1 cellular context compared by ENCODE assay signal in the genomic region with DNA sequence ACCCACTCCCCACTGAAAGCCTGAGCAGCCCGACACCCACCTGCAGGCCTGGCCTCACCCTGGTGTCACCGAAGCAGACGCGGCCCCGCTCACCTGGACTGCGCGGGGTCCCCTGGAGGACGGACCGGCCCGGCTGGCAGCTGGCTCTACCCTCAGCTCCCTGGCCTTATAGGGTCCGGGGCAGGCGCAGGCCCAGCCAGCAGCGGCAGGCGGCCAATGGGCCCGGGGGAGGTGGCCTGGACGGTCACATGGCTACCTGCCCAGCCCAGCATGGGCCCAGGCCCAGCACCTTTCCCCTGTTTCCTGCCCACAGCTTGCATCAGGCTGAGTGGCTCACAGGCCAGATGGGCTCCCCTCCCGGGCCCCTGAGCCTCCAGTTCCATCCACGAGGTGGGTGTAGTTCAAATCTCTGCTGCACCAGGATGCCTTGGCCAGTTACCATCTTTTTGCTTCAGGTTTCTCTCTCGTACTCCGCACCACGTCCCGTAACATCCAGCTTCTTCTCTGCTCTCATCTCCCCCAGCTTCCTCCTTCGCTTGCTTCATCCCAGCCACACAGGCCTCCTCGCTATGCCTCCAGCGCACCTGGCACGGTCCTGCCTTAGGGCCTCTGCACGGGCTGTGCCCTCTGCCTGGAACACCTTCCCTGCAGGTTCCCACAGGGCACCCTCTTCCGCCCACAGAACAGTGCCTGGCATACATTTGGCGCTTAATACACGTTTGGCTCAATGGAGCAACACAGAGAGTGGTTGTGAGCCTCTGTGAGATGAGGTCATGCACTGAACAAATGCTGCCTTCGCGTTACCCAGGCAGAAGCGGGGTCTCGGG.
TF ChIP-seq lines count a peak whose summit lies in the region.

A gene with protein sequence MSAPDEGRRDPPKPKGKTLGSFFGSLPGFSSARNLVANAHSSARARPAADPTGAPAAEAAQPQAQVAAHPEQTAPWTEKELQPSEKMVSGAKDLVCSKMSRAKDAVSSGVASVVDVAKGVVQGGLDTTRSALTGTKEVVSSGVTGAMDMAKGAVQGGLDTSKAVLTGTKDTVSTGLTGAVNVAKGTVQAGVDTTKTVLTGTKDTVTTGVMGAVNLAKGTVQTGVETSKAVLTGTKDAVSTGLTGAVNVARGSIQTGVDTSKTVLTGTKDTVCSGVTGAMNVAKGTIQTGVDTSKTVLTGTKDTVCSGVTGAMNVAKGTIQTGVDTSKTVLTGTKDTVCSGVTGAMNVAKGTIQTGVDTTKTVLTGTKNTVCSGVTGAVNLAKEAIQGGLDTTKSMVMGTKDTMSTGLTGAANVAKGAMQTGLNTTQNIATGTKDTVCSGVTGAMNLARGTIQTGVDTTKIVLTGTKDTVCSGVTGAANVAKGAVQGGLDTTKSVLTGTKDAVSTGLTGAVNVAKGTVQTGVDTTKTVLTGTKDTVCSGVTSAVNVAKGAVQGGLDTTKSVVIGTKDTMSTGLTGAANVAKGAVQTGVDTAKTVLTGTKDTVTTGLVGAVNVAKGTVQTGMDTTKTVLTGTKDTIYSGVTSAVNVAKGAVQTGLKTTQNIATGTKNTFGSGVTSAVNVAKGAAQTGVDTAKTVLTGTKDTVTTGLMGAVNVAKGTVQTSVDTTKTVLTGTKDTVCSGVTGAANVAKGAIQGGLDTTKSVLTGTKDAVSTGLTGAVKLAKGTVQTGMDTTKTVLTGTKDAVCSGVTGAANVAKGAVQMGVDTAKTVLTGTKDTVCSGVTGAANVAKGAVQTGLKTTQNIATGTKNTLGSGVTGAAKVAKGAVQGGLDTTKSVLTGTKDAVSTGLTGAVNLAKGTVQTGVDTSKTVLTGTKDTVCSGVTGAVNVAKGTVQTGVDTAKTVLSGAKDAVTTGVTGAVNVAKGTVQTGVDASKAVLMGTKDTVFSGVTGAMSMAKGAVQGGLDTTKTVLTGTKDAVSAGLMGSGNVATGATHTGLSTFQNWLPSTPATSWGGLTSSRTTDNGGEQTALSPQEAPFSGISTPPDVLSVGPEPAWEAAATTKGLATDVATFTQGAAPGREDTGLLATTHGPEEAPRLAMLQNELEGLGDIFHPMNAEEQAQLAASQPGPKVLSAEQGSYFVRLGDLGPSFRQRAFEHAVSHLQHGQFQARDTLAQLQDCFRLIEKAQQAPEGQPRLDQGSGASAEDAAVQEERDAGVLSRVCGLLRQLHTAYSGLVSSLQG (N-terminal part only) (minus strand): TSS at position 142 of the 827 bp plus-strand sequence. CDS start 214 bp downstream, outside the sequence.

TF ChIP-seq in HepG2, 621 proteins besides CTCF, POLR2A, EP300 and RAD21 (continued from another document and continues in another):
- TF ChIP-seq PAXIP1 (CRISPR knock-in tag; conservative IDR thresholded peaks at IDR 0.05) (no peak; the same call in 1 of the 2 replicates), BRD4 (CRISPR knock-in tag; IDR thresholded peaks at IDR 0.05) (peak; percentile 27; the same call in 1 of the 2 replicates), ZNF776 (CRISPR knock-in tag; IDR thresholded peaks at IDR 0.05) (no peak), TAF15 (IDR thresholded peaks at IDR 0.05; ENCODE audit: low read depth, low read length, poor library complexity, severe bottlenecking) (no peak), ZNF503 (CRISPR knock-in tag; IDR thresholded peaks at IDR 0.05) (no peak), NBN (conservative IDR thresholded peaks at IDR 0.05) (no peak), ZNF7 (CRISPR knock-in tag; IDR thresholded peaks at IDR 0.05) (no peak), PHF8 (CRISPR knock-in tag; IDR thresholded peaks at IDR 0.05) (peak; percentile 40; the same call in 1 of the 2 replicates), MEF2D (CRISPR knock-in tag; IDR thresholded peaks at IDR 0.05) (peak; percentile 71; the same call in 1 of the 2 replicates), PITX1 (CRISPR knock-in tag; IDR thresholded peaks at IDR 0.05) (0 out of 2 replicates have a peak, but pooled peaks have one; percentile 32), ATF7 (IDR thresholded peaks at IDR 0.05) (no peak), ATF7 (CRISPR knock-in tag; IDR thresholded peaks at IDR 0.05) (no peak), SMAD3 (CRISPR knock-in tag; IDR thresholded peaks at IDR 0.05) (no peak), ZNF337 (CRISPR knock-in tag; IDR thresholded peaks at IDR 0.05; ENCODE audit: borderline replicate concordance, low read depth) (no peak), CBX1 (IDR thresholded peaks at IDR 0.05; ENCODE audit: low read depth) (no peak), STAT5B (CRISPR knock-in tag; IDR thresholded peaks at IDR 0.05) (no peak), SIN3B (IDR thresholded peaks at IDR 0.05; ENCODE audit: low read length) (no peak), ZBTB7B (CRISPR knock-in tag; IDR thresholded peaks at IDR 0.05) (peak; percentile 13; the same call in 1 of the 2 replicates), SALL1 (CRISPR knock-in tag; IDR thresholded peaks at IDR 0.05) (peak; percentile 54; the same call in 1 of the 2 replicates), ZC3H4 (CRISPR knock-in tag; IDR thresholded peaks at IDR 0.05; ENCODE audit: borderline replicate concordance) (no peak), ZNF577 (CRISPR knock-in tag; IDR thresholded peaks at IDR 0.05; ENCODE audit: borderline replicate concordance, low read depth) (no peak), POLR2AphosphoS2 (IDR thresholded peaks at IDR 0.05; ENCODE audit: low read depth, low read length) (no peak), GATAD1 (CRISPR knock-in tag; IDR thresholded peaks at IDR 0.05) (no peak), CBFB (CRISPR knock-in tag; IDR thresholded peaks at IDR 0.05) (0 out of 2 replicates have a peak, but pooled peaks have one; percentile 43), ZFX (CRISPR knock-in tag; IDR thresholded peaks at IDR 0.05; ENCODE audit: low read depth) (peak; percentile 85), TRIM24 (CRISPR knock-in tag; IDR thresholded peaks at IDR 0.05) (no peak), SMAD1 (CRISPR knock-in tag; IDR thresholded peaks at IDR 0.05; ENCODE audit: borderline replicate concordance, low read depth) (peak; percentile 64; the same call in 1 of the 2 replicates), ZNF30 (CRISPR knock-in tag; IDR thresholded peaks at IDR 0.05) (no peak), ZNF264 (CRISPR knock-in tag; IDR thresholded peaks at IDR 0.05) (no peak), KLF9 (CRISPR knock-in tag; IDR thresholded peaks at IDR 0.05; ENCODE audit: low read depth) (no peak), NR2F1 (CRISPR knock-in tag; IDR thresholded peaks at IDR 0.05) (no peak), SALL2 (CRISPR knock-in tag; IDR thresholded peaks at IDR 0.05) (no peak), ZNF660 (CRISPR knock-in tag; IDR thresholded peaks at IDR 0.05; ENCODE audit: borderline replicate concordance, low read depth) (no peak), NONO (IDR thresholded peaks at IDR 0.05) (no peak), NONO (CRISPR knock-in tag; conservative IDR thresholded peaks at IDR 0.05) (peak; percentile 49; the same call in 1 of the 2 replicates)
- TF ChIP-seq, protein P1, sequence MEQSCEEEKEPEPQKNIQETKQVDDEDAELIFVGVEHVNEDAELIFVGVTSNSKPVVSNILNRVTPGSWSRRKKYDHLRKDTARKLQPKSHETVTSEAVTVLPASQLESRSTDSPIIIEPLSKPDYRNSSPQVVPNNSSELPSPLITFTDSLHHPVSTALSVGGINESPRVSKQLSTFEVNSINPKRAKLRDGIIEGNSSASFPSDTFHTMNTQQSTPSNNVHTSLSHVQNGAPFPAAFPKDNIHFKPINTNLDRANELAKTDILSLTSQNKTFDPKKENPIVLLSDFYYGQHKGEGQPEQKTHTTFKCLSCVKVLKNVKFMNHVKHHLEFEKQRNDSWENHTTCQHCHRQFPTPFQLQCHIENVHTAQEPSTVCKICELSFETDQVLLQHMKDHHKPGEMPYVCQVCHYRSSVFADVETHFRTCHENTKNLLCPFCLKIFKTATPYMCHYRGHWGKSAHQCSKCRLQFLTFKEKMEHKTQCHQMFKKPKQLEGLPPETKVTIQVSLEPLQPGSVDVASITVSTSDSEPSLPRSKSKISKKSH (CRISPR knock-in tag; IDR thresholded peaks at IDR 0.05; ENCODE audit: borderline replicate concordance) = peak; percentile 39; the same call in 1 of the 2 replicates
- TF ChIP-seq, protein P2, sequence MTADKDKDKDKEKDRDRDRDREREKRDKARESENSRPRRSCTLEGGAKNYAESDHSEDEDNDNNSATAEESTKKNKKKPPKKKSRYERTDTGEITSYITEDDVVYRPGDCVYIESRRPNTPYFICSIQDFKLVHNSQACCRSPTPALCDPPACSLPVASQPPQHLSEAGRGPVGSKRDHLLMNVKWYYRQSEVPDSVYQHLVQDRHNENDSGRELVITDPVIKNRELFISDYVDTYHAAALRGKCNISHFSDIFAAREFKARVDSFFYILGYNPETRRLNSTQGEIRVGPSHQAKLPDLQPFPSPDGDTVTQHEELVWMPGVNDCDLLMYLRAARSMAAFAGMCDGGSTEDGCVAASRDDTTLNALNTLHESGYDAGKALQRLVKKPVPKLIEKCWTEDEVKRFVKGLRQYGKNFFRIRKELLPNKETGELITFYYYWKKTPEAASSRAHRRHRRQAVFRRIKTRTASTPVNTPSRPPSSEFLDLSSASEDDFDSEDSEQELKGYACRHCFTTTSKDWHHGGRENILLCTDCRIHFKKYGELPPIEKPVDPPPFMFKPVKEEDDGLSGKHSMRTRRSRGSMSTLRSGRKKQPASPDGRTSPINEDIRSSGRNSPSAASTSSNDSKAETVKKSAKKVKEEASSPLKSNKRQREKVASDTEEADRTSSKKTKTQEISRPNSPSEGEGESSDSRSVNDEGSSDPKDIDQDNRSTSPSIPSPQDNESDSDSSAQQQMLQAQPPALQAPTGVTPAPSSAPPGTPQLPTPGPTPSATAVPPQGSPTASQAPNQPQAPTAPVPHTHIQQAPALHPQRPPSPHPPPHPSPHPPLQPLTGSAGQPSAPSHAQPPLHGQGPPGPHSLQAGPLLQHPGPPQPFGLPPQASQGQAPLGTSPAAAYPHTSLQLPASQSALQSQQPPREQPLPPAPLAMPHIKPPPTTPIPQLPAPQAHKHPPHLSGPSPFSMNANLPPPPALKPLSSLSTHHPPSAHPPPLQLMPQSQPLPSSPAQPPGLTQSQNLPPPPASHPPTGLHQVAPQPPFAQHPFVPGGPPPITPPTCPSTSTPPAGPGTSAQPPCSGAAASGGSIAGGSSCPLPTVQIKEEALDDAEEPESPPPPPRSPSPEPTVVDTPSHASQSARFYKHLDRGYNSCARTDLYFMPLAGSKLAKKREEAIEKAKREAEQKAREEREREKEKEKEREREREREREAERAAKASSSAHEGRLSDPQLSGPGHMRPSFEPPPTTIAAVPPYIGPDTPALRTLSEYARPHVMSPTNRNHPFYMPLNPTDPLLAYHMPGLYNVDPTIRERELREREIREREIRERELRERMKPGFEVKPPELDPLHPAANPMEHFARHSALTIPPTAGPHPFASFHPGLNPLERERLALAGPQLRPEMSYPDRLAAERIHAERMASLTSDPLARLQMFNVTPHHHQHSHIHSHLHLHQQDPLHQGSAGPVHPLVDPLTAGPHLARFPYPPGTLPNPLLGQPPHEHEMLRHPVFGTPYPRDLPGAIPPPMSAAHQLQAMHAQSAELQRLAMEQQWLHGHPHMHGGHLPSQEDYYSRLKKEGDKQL (CRISPR knock-in tag; IDR thresholded peaks at IDR 0.05; ENCODE audit: low read depth) = no peak
- TF ChIP-seq, protein P3, sequence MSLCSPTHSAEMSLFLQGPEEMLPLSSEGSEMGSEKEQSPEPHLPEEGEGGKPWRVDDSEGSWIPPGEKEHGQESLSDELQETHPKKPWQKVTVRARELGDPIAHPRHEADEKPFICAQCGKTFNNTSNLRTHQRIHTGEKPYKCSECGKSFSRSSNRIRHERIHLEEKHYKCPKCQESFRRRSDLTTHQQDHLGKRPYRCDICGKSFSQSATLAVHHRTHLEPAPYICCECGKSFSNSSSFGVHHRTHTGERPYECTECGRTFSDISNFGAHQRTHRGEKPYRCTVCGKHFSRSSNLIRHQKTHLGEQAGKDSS (CRISPR knock-in tag; IDR thresholded peaks at IDR 0.05; ENCODE audit: borderline replicate concordance, low read depth) = no peak
